ENCODE assay signal across 8 cellular contexts in the genomic region with DNA sequence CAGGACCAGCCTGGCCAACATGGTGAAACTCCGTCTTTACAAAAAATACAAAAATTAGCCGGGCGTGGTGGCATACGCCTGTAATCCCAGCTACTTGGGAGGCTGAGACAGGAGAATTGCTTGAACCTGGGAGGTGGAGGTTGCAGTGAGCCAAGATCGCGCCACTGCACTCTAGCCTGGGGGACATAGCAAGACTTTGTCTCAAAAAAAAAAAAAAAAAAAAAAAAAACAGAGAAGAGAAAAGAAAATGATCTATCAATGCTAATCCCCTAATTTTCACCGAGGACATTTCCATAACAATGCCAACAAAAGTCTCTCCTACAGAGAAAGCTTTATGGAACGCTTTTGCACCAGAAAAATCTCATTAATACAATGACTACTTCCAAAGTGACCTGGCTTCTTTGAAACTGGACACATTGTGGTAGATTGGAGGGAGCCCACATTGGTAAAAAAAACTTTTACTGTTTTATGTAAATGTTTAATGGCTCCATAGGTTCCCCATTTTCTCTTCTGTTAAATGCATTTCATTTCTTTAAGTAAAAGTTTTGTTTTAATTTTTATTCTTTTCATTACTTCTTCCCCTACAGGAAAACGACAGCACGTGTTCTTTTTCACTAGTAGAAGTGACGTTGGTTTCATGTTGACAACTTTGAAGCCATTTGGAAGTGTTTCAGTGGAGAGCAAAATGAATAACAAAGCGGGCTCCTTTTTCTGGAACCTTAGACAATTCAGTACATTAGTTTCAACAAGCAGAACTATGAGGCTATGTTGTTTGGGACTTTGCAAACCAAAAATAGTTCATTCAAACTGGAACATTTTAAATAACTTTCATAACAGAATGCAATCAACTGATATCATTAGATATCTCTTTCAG. TPM values are rescaled to one million over a fixed set of nuclear protein-coding genes. Genes with fewer than 3 reads are reported as not detected.
A peak's percentile ranks its signal among the peaks of the same experiment; 100 is the strongest.
DNase-seq lines count a peak whose midpoint lies in the region; ATAC-seq, FAIRE-seq and TF ChIP-seq lines count a peak whose summit lies in the region.

No MANE protein-coding gene starts in this region.

- peak overlapping the region; percentile 59 to 75 (median 66) for H3K4me3 ChIP-seq in Peyer's patch
- peak overlapping the region; percentile 69 to 98 for H3K4me3 ChIP-seq in esophagus (ENCODE audit: low read depth in 1 of 2, low read length in 2 of 2)
- H3K4me3 ChIP-seq in pancreas: peak overlapping the region; percentile 70 to 81 (median 72)

- H3K27me3 Mint-ChIP-seq in Calu3 (ENCODE audit: unreplicated experiment): no peaks in the 10 kb centered on the region

- H3K27ac ChIP-seq in Peyer's patch (peak overlapping the region; percentile 69 to 84 (median 78)), esophagus (ENCODE audit: low read depth in 2 of 2, low read length in 1 of 2) (peak overlapping the region; percentile 85 to 97), pancreas (peak overlapping the region; percentile 60 to 85 (median 82))

- H3K36me3 ChIP-seq in Peyer's patch (peaks cover 0 to 9% (median 0%) of the 10 kb centered on the region in 3 donors), esophagus (ENCODE audit: control insufficient read depth in 2 of 2, insufficient read depth in 2 of 2, low read length in 1 of 2) (peaks cover 0 to 2% of the 10 kb centered on the region in 2 donors), pancreas (peaks cover 0 to 9% (median 0%) of the 10 kb centered on the region in 3 donors)

- FAIRE-seq in pancreas (lab: Jason Lieb, UNC): no peak

- CTCF ChIA-PET in Calu3 (lab: Charles Lee): interaction anchor here (0.7 kb wide), 1 partner anchor 1607 kb away, joined by 9 read pairs; no protein-coding TSS in a partner anchor

- H3K4me1 ChIP-seq in Peyer's patch: peaks cover 0 to 32% (median 0%) of the 10 kb centered on the region in 4 donors
- H3K4me1 ChIP-seq in esophagus (ENCODE audit: control insufficient read depth in 2 of 2, insufficient read depth in 2 of 2, low read length in 1 of 2): peaks cover 0 to 2% of the 10 kb centered on the region in 2 donors
- H3K4me1 ChIP-seq in pancreas: peaks cover 0 to 13% (median 0%) of the 10 kb centered on the region in 3 donors

- H3K27me3 ChIP-seq in Peyer's patch (no peaks in the 10 kb centered on the region), esophagus (ENCODE audit: control insufficient read depth in 1 of 2, insufficient read depth in 2 of 2, low read length in 2 of 2) (no peaks in the 10 kb centered on the region), pancreas (no peaks in the 10 kb centered on the region)

- TF ChIP-seq CTCF in Calu3 (IDR thresholded peaks at IDR 0.05; ENCODE audit: unreplicated experiment) (no peak), Peyer's patch (IDR thresholded peaks at IDR 0.05) (no peak), pancreas (IDR thresholded peaks at IDR 0.05) (no peak)

- peaks cover 22% of the 10 kb centered on the region for H3K4me1 Mint-ChIP-seq in Calu3 (ENCODE audit: low read depth, unreplicated experiment)

- intact Hi-C loops in Calu3 (cut with micrococcal nuclease; ENCODE audit: unreplicated experiment): loop anchor here (5.0 kb wide), 1 partner anchor 209 kb away; no protein-coding TSS in a partner anchor
- intact Hi-C loops in pancreas (cut with DNase I): no loop called here

- no peaks in the 10 kb centered on the region for H3K9me3 Mint-ChIP-seq in Calu3 (ENCODE audit: low read depth, unreplicated experiment)

- TF ChIP-seq POLR2A in Peyer's patch (IDR thresholded peaks at IDR 0.05): no peak

- 31 to 37% methylated on average over 12 of the region's 12 CpGs for WGBS in esophagus, 2 donors
- 39% methylated on average over 12 of the region's 12 CpGs for WGBS in pancreas, 2 donors

- BruUV-seq in Calu3 (replicated peaks; lab: Mats Ljungman, UMichigan): no TSS peak

- H3K27ac Mint-ChIP-seq in Calu3 (ENCODE audit: unreplicated experiment): peak overlapping the region; percentile 94

- DNase-seq in Calu3 (no peak), Peyer's patch (no peak), pancreas (no peak), GOT3 (lab: John Stamatoyannopoulos, UW) (no peak), NCI-H1436 (lab: John Stamatoyannopoulos, UW) (no peak), G401 (ENCODE audit: low spot score) (no peak)

- in situ Hi-C loops in G401 (cut with HindIII; ENCODE audit: low sequenced_read_pairs): no loop called here

- peak overlapping the region; percentile 77 for H3K4me3 Mint-ChIP-seq in Calu3 (ENCODE audit: low read depth, unreplicated experiment)

- no peak for ATAC-seq in pancreas
- no peak for ATAC-seq in HG03139 (IDR thresholded peaks at IDR 0.05; ENCODE audit: unreplicated experiment)

- no peaks in the 10 kb centered on the region for H3K9me3 ChIP-seq in Peyer's patch
- no peaks in the 10 kb centered on the region for H3K9me3 ChIP-seq in esophagus (ENCODE audit: control insufficient read depth in 2 of 2, insufficient read depth in 1 of 2, low read depth in 1 of 2, low read length in 1 of 2)
- no peaks in the 10 kb centered on the region for H3K9me3 ChIP-seq in pancreas

- peaks cover 36% of the 10 kb centered on the region for H3K36me3 Mint-ChIP-seq in Calu3 (ENCODE audit: insufficient read depth, unreplicated experiment)

RNA-seq across cellular contexts. Expression of a gene that starts 0.9 kb away (rescaled TPM):
- 31.5 and 31.9 TPM in 2 replicates for total RNA-seq in Calu3 (2022)
- total RNA-seq in Peyer's patch: 10 to 100 TPM; 15.8 to 34.0 (median 29.8) TPM
- 10 to 100 TPM in 1 of 2 donors, 1 to 10 TPM in 1; 7.3 to 16.7 TPM for polyA plus RNA-seq in esophagus
- 10 to 100 TPM in 3 of 6 donors, 1 to 10 TPM in 3; 7.3 to 11.6 (median 10.2) TPM for total RNA-seq in pancreas
- polyA plus RNA-seq in pancreas: 10 to 100 TPM in 1 of 2 donors, 1 to 10 TPM in 1; 3.6 to 11.9 TPM
- 61.0 and 85.5 TPM in 2 replicates for total RNA-seq in G401 (2014; rRNA removed; shearing (Covaris generic))

RNA-seq across cellular contexts. Expression of a gene that starts 1.2 kb away (rescaled TPM):
- total RNA-seq in Calu3 (2022) (0.94 and 1.9 TPM in 2 replicates), Peyer's patch (10 to 100 TPM in 1 of 4 donors, 1 to 10 TPM in 1, under 1 TPM in 1, not detected in 1; 0.40 to 23.9 (median 1.1) TPM), pancreas (1 to 10 TPM in 2 of 6 donors, under 1 TPM in 4; 0.47 to 1.6 (median 0.74) TPM)
- polyA plus RNA-seq in esophagus (under 1 TPM; 0.31 to 0.51 TPM), pancreas (1 to 10 TPM in 1 of 2 donors, under 1 TPM in 1; 0.95 to 2.7 TPM)
- total RNA-seq in G401 (2014; rRNA removed; shearing (Covaris generic)): 2.6 and 6.9 TPM in 2 replicates

RNA-seq across cellular contexts. Expression of a gene that starts 48.1 kb away (rescaled TPM):
- not detected in 2 replicates for total RNA-seq in Calu3 (2022)
- not detected for total RNA-seq in Peyer's patch
- not detected for polyA plus RNA-seq in esophagus
- total RNA-seq in pancreas: not detected
- not detected for polyA plus RNA-seq in pancreas
- total RNA-seq in G401 (2014; rRNA removed; shearing (Covaris generic)): not detected in 2 replicates
